Comparison of ENCODE assay signal across 9 cellular contexts in the genomic region with DNA sequence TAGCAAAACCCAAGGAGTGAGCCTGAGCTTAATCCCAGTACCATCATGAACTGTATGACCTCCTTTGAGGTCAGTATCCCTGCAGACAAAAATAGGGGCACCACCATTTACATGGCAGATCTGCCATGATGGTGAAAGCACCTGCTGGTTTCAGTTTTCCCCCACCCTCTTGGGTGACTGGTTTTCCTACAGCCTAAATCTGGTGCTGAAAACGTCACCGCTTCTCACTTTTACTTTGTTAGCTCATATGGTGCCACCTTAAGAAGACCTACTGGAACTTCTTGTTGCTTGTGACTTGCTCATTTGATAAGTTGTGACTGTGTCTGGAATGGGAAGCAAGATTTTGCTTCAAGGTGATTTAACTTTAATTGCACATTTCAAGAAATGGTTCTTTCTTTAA. TPM values are rescaled to one million over a fixed set of nuclear protein-coding genes. Genes with fewer than 3 reads are reported as not detected.
DNase-seq lines count a peak whose midpoint lies in the region; ATAC-seq and TF ChIP-seq lines count a peak whose summit lies in the region.
"Had no signal": no experiment of that assay in that cellular context is flagged by ENCODE, and none has a peak within 500 bp of the region (broad histone marks: within the 10 kb centered on the region; RNA-seq: fewer than 3 reads in every experiment).

No MANE protein-coding gene starts in this region.

- H3K4me1 ChIP-seq in OCI-LY1 (ENCODE audit: insufficient read depth, low read length, severe bottlenecking) = peaks cover 65% of the 10 kb centered on the region
- peaks cover 36 to 65% of the 10 kb centered on the region in 2 donors for H3K4me1 ChIP-seq in naive thymus-derived CD4-positive, alpha-beta T cell (ENCODE audit: control insufficient read depth in 2 of 2, insufficient read depth in 2 of 2, low read length in 2 of 2)
- peaks cover 4% of the 10 kb centered on the region for H3K4me1 ChIP-seq in BE2C

- H3K9me2 ChIP-seq in OCI-LY1 (ENCODE audit: low read depth, low read length) = no peaks in the 10 kb centered on the region

- H3F3A ChIP-seq in OCI-LY1 (ENCODE audit: insufficient read depth, low read length) = no peaks in the 10 kb centered on the region

- H3K9me3 Mint-ChIP-seq in naive thymus-derived CD4-positive, alpha-beta T cell = no peaks in the 10 kb centered on the region

- TF ChIP-seq CTCF in OCI-LY1 (IDR thresholded peaks at IDR 0.05; ENCODE audit: low read length) (no peak), BE2C (IDR thresholded peaks at IDR 0.05; ENCODE audit: low read depth, low read length) (no peak)

- H4K20me1 ChIP-seq in OCI-LY1 (ENCODE audit: insufficient read depth, low read length) = no peaks in the 10 kb centered on the region

- H3K4me3 Mint-ChIP-seq in naive thymus-derived CD4-positive, alpha-beta T cell = peak overlapping the region; percentile 52 to 98 (median 92)

- no peak overlapping the region for H2AFZ ChIP-seq in OCI-LY1 (ENCODE audit: low read length)

- no peaks in the 10 kb centered on the region for H3K36me3 ChIP-seq in OCI-LY1 (ENCODE audit: insufficient read depth, low read length)
- H3K36me3 ChIP-seq in naive thymus-derived CD4-positive, alpha-beta T cell (ENCODE audit: control insufficient read depth in 2 of 3, insufficient read depth in 3 of 3, low read length in 3 of 3) = peaks cover 0 to 12% (median 6%) of the 10 kb centered on the region in 3 experiments
- H3K36me3 ChIP-seq in H7 (replicated peaks; ENCODE audit: control insufficient read depth, insufficient read depth, low read length) = no peaks in the 10 kb centered on the region
- peaks cover 3% of the 10 kb centered on the region; the same call in 1 of the 2 replicates for H3K36me3 ChIP-seq in BE2C
- H3K36me3 ChIP-seq: ovary had no signal

- intact Hi-C loops in naive thymus-derived CD4-positive, alpha-beta T cell (cut with micrococcal nuclease) = loop anchor here (1.0 to 10.0 kb wide), 4 partner anchors 9 to 1143 kb away; partner anchors contain the start of gene GP5 (in 1 of the 2)
- intact Hi-C loops in left ventricle myocardium superior (cut with micrococcal nuclease) = no loop called here

- H3K9me3 ChIP-seq in OCI-LY1 (ENCODE audit: low read length) (no peaks in the 10 kb centered on the region), BE2C (no peaks in the 10 kb centered on the region)
- H3K9me3 ChIP-seq in naive thymus-derived CD4-positive, alpha-beta T cell (ENCODE audit: control insufficient read depth in 2 of 3, low read length in 3 of 3) = no peaks in the 10 kb centered on the region
- H3K9me3 ChIP-seq: ovary had no signal

- H3K4me1 Mint-ChIP-seq in naive thymus-derived CD4-positive, alpha-beta T cell = peaks cover 50 to 81% (median 70%) of the 10 kb centered on the region in 7 donors

- peaks cover 0 to 34% (median 29%) of the 10 kb centered on the region in 5 donors for H3K36me3 Mint-ChIP-seq in naive thymus-derived CD4-positive, alpha-beta T cell

- H3K27me3 Mint-ChIP-seq in naive thymus-derived CD4-positive, alpha-beta T cell = no peaks in the 10 kb centered on the region

- CTCF ChIA-PET in naive thymus-derived CD4-positive, alpha-beta T cell (lab: Charles Lee) = interaction anchor here (1.0 to 2.4 kb wide), 4 partner anchors 12 to 266 kb away, joined by 3 to 11 read pairs (median 4); partner anchors contain the start of gene XXYLT1

- H3K27me3 ChIP-seq in OCI-LY1 (ENCODE audit: insufficient read depth, low read length) (no peaks in the 10 kb centered on the region), H7 (ENCODE audit: control insufficient read depth, insufficient read depth, low read length) (no peaks in the 10 kb centered on the region), BE2C (no peaks in the 10 kb centered on the region)
- H3K27me3 ChIP-seq in naive thymus-derived CD4-positive, alpha-beta T cell (ENCODE audit: control insufficient read depth in 2 of 2, insufficient read depth in 2 of 2, low read length in 2 of 2) = no peaks in the 10 kb centered on the region
- H3K27me3 ChIP-seq: ovary had no signal

- POLR2A ChIA-PET in naive thymus-derived CD4-positive, alpha-beta T cell (lab: Charles Lee) = interaction anchor here (0.7 to 10.9 kb wide), 7 partner anchors 11 to 268 kb away, joined by 3 to 224 read pairs (median 4); no protein-coding TSS in a partner anchor

- no peak for TF ChIP-seq POLR2A in GM18505 (IDR thresholded peaks at IDR 0.05; ENCODE audit: borderline replicate concordance, extremely low read depth, insufficient read depth, insufficient read length)

- peak overlapping the region; percentile 31 for H3K4me2 ChIP-seq in OCI-LY1 (ENCODE audit: low read length)

- H3K9ac ChIP-seq in OCI-LY1 (ENCODE audit: low read length) = no peak overlapping the region

- H3K4me3 ChIP-seq in OCI-LY1 (ENCODE audit: low read depth, low read length, poor library complexity, severe bottlenecking) (no peak overlapping the region), H7 (ENCODE audit: insufficient read depth, low read depth, low read length) (no peak overlapping the region), BE2C (ENCODE audit: low read depth, low read length) (no peak overlapping the region)
- H3K4me3 ChIP-seq in naive thymus-derived CD4-positive, alpha-beta T cell (ENCODE audit: low read length) = peak overlapping the region; percentile 63
- H3K4me3 ChIP-seq: ovary had no signal

- ATAC-seq in GM18505 (IDR thresholded peaks at IDR 0.05; ENCODE audit: unreplicated experiment) (peak; percentile 44), GM21723 (IDR thresholded peaks at IDR 0.05; ENCODE audit: unreplicated experiment) (peak; percentile 68), left ventricle myocardium superior (no peak)
- peak; percentile 61 for ATAC-seq in naive thymus-derived CD4-positive, alpha-beta T cell

- peak in 5 of 9 donors; percentile 33 to 78 (median 49) for DNase-seq in naive thymus-derived CD4-positive, alpha-beta T cell
- DNase-seq in SIG-M5 treated with dmso at 0.1 percent for 504 hours (lab: John Stamatoyannopoulos, UW; ENCODE audit: unreplicated experiment) (no peak), H7 (no peak), left ventricle myocardium superior (no peak), BE2C (no peak)
- DNase-seq: ovary had no signal

- H3K79me2 ChIP-seq in OCI-LY1 (ENCODE audit: insufficient read depth, low read length) = no peaks in the 10 kb centered on the region; the same call in 1 of the 2 replicates

- peak overlapping the region in 8 of 9 donors; percentile 24 to 99 (median 80) for H3K27ac Mint-ChIP-seq in naive thymus-derived CD4-positive, alpha-beta T cell

- peak overlapping the region; percentile 60 for H3K27ac ChIP-seq in OCI-LY1 (ENCODE audit: low read depth, low read length, poor library complexity, severe bottlenecking)
- H3K27ac ChIP-seq in naive thymus-derived CD4-positive, alpha-beta T cell (ENCODE audit: low read depth, low read length) = peak overlapping the region; percentile 98
- H3K27ac ChIP-seq: ovary had no signal

RNA-seq across cellular contexts. Expression of gene PPP1R2, which starts 5.1 kb away (rescaled TPM):
- total RNA-seq in naive thymus-derived CD4-positive, alpha-beta T cell = 100 to 1,000 TPM in 4 of 5 experiments, 10 to 100 TPM in 1; 76.1 to 160 (median 150) TPM
- polyA plus RNA-seq in naive thymus-derived CD4-positive, alpha-beta T cell = 100 to 1,000 TPM; 299 to 329 TPM
- 76.4 and 121 TPM in 2 replicates for total RNA-seq in H7 (2014; rRNA removed; shearing (Covaris generic))
- total RNA-seq in left ventricle myocardium superior = 33.7 TPM
- polyA plus RNA-seq in BE2C (2012; ENCODE audit: insufficient read depth, insufficient read length, low read depth) = 42.7 TPM

RNA-seq across cellular contexts. Expression of gene APOD, which starts 45.7 kb away (rescaled TPM):
- total RNA-seq in naive thymus-derived CD4-positive, alpha-beta T cell = under 1 TPM in 1 of 5 experiments, not detected in 4; 0.56 TPM
- polyA plus RNA-seq in naive thymus-derived CD4-positive, alpha-beta T cell = not detected
- total RNA-seq in H7 (2014; rRNA removed; shearing (Covaris generic)) = not detected in 2 replicates
- total RNA-seq in left ventricle myocardium superior = 603 TPM
- not detected for polyA plus RNA-seq in BE2C (2012; ENCODE audit: insufficient read depth, insufficient read length, low read depth)

Comparison
In these comparisons a context has a peak if more than half of its experiments do, and no peak if none do; other contexts are left out.
1. DNase-seq: peak in naive thymus-derived CD4-positive, alpha-beta T cell (5 of 9); none in SIG-M5 treated with dmso at 0.1 percent for 504 hours (single experiment), H7 (single experiment), left ventricle myocardium superior (single experiment) and BE2C (single experiment).
2. RNA of gene APOD, which starts 45.7 kb away (total RNA-seq): 603 TPM in left ventricle myocardium superior (single experiment); 0.56 TPM in naive thymus-derived CD4-positive, alpha-beta T cell and not detected in H7; every median in the first group is over 100 times any median in the second.